Comparison of ENCODE assay signal across 24 cellular contexts in the genomic region with DNA sequence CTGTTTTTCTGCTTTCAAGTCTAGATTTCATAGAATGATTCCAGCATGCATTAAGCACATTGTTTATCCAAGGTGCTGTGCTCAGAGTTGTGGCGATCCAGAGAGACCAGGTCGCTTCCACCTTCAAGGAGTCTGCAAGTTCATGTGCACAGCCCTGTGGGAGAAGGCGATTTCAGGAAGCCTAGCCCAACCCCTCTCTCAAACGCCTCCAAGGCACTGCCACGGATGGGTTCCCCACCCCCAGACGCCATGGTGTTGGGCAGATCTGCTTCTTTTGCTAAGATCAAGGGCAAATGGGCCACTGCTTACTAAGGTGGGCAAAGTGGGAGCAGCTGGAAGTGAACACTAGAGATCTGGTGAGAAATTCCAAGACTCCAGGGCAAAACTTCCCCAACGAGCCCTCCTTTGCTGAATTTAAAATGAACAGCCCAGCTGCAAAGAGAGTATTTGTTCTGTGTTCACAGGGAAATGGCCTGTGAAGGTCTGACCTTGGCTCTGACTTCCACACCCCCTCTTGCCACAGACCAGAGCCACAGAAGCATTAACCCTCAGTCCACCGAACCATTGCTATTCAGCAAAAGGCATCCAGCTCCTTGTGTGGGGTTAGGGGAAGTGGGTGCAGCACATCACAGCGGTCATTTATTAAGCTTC. TPM values are rescaled to one million over a fixed set of nuclear protein-coding genes. Genes with fewer than 3 reads are reported as not detected.
DNase-seq lines count a peak whose midpoint lies in the region; ATAC-seq, FAIRE-seq and TF ChIP-seq lines count a peak whose summit lies in the region.
"Had no signal": no experiment of that assay in that cellular context is flagged by ENCODE, and none has a peak within 500 bp of the region (broad histone marks: within the 10 kb centered on the region; RNA-seq: fewer than 3 reads in every experiment).

No MANE protein-coding gene starts in this region.

- H3K9me3 ChIP-seq in Loucy (ENCODE audit: insufficient read depth, low read depth, low read length) (no peaks in the 10 kb centered on the region), kidney (ENCODE audit: control insufficient read depth in 1 of 2, low read length in 2 of 2) (no peaks in the 10 kb centered on the region)
- H3K9me3 ChIP-seq: lower lobe of right lung, SJSA1, uterus had no signal

- peak overlapping the region; percentile 89 to 92 for H3K27ac ChIP-seq in kidney (ENCODE audit: low read depth in 2 of 2, low read length in 2 of 2)
- H3K27ac ChIP-seq: lower lobe of right lung, SJSA1, uterus had no signal

- peak overlapping the region; percentile 26 for H3K4me2 ChIP-seq in Loucy (ENCODE audit: low read depth, low read length, poor library complexity, severe bottlenecking)

- H3K27me3 ChIP-seq in Loucy (ENCODE audit: insufficient read depth, low read length, poor library complexity, severe bottlenecking), result peaks cover 85% of the 10 kb centered on the region
- H3K27me3 ChIP-seq: SJSA1, uterus had no signal

- no peak overlapping the region for H3K4me3 ChIP-seq in Loucy (ENCODE audit: low read length, poor library complexity, severe bottlenecking)
- peak overlapping the region in 1 of 2 donors; percentile 26 for H3K4me3 ChIP-seq in kidney (ENCODE audit: low read length in 2 of 2)
- H3K4me3 ChIP-seq: lower lobe of right lung, SJSA1, uterus had no signal

- intact Hi-C loops in kidney (cut with DNase I) (no loop called here), Right ventricle myocardium inferior (cut with DNase I) (no loop called here)

- no peaks in the 10 kb centered on the region for H3F3A ChIP-seq in Loucy (ENCODE audit: low read depth)

- no peaks in the 10 kb centered on the region for H4K20me1 ChIP-seq in Loucy (ENCODE audit: insufficient read depth, low read length, poor library complexity, severe bottlenecking)

- no peak for TF ChIP-seq CTCF in Loucy (conservative IDR thresholded peaks at IDR 0.05; ENCODE audit: low read length)
- TF ChIP-seq CTCF in kidney (IDR thresholded peaks at IDR 0.05; ENCODE audit: borderline replicate concordance, extremely low read depth, insufficient read depth), result no peak

- no peak overlapping the region for H2AFZ ChIP-seq in Loucy (ENCODE audit: low read length)

- no peak for ATAC-seq in HG02798 (IDR thresholded peaks at IDR 0.05; ENCODE audit: poor library complexity, unreplicated experiment)
- ATAC-seq in Right ventricle myocardium inferior, result no peak
- no peak for ATAC-seq in GM21423 (IDR thresholded peaks at IDR 0.05; ENCODE audit: unreplicated experiment)
- ATAC-seq: lower lobe of right lung had no signal

- H3K4me1 ChIP-seq in Loucy (ENCODE audit: insufficient read depth, low read length, poor library complexity, severe bottlenecking) (peaks cover 26% of the 10 kb centered on the region), kidney (ENCODE audit: control insufficient read depth in 1 of 2, insufficient read depth in 1 of 2, low read depth in 1 of 2, low read length in 2 of 2) (peaks cover 35 to 36% of the 10 kb centered on the region in 2 donors)
- H3K4me1 ChIP-seq: uterus had no signal

- H3K9ac ChIP-seq in Loucy (ENCODE audit: low read depth, low read length, poor library complexity, severe bottlenecking), result no peak overlapping the region
- H3K9ac ChIP-seq in kidney (ENCODE audit: low read length in 2 of 2), result peak overlapping the region in 1 of 2 donors; percentile 31

- H3K36me3 ChIP-seq in Loucy (ENCODE audit: insufficient read depth, low read length), result no peaks in the 10 kb centered on the region
- no peaks in the 10 kb centered on the region for H3K36me3 ChIP-seq in kidney (ENCODE audit: control insufficient read depth in 1 of 2, insufficient read depth in 2 of 2, low read length in 2 of 2)
- H3K36me3 ChIP-seq: lower lobe of right lung, SJSA1, uterus had no signal

- no peaks in the 10 kb centered on the region for H3K79me2 ChIP-seq in Loucy (ENCODE audit: insufficient read depth, low read length)

- peak; percentile 61 for DNase-seq in amniotic epithelial cell (ENCODE audit: low read depth)
- peak; percentile 78 for DNase-seq in kidney
- peak; percentile 84 for DNase-seq in renal cortical epithelial cell (ENCODE audit: low read depth)
- DNase-seq in Right ventricle myocardium inferior (ENCODE audit: missing footprints), result no peak
- DNase-seq in NCI-H2171 treated with DMSO at 0.1 percent for 48 hours (lab: John Stamatoyannopoulos, UW), result no peak
- DNase-seq: activated B cell treated with CpG ODN at 0.5 μM for 24 hours; activated CD4-positive, alpha-beta memory T cell treated with anti-CD3 and anti-CD28 coated beads, Interleukin-2, amount 10 ng/mL, durations not matched to agents 7 days and 5 days; activated naive CD4-positive, alpha-beta T cell treated with Interleukin-2 at 50 U/mL for 16 hours; activated T-cell treated with anti-CD3 and anti-CD28 coated beads, Interleukin-2, amount 50 U/mL, for 24 hours; CD4-positive, CD25-positive, alpha-beta regulatory T cell; effector memory CD4-positive, alpha-beta T cell; glutamatergic neuron; lower lobe of right lung; NCI-H1417 treated with DMSO at 0.1 percent for 48 hours; NCI-H526 treated with DMSO at 0.1 percent for 48 hours; small intestine; stimulated activated CD4-positive, alpha-beta T cell treated with anti-CD3 and anti-CD28 coated beads, Interleukin-4, amount 100 ng/mL, for 24 hours; T-helper 2 cell; uterus had no signal

- no peak for FAIRE-seq in kidney (lab: Jason Lieb, UNC)
- FAIRE-seq: GM12892, small intestine had no signal

- no peaks in the 10 kb centered on the region for H3K9me2 ChIP-seq in Loucy (replicated peaks; ENCODE audit: low read depth, low read length)

RNA-seq across cellular contexts. Expression of gene ZBTB7C, which starts 45.1 kb away (rescaled TPM):
- total RNA-seq in kidney (13.8 TPM), renal cortical epithelial cell (0.17 and 0.99 TPM in 2 replicates), Right ventricle myocardium inferior (3.2 TPM)
- polyA plus RNA-seq in kidney (ENCODE audit: insufficient read depth, low read depth, low replicate concordance), result 1.8 TPM
- total RNA-seq: activated B cell treated with CpG ODN at 0.5 μM for 24 hours; CD4-positive, CD25-positive, alpha-beta regulatory T cell had no signal
- polyA plus RNA-seq: CD4-positive, CD25-positive, alpha-beta regulatory T cell had no signal

Comparison
In these comparisons a context has a peak if more than half of its experiments do, and no peak if none do; other contexts are left out.
1. DNase-seq: peak in amniotic epithelial cell (single experiment), kidney (single experiment) and renal cortical epithelial cell (single experiment); none in Right ventricle myocardium inferior (single experiment) and NCI-H2171 treated with DMSO at 0.1 percent for 48 hours (single experiment).